In genomic region chr2:220269421-220269820, GRCh38 we compare ENCODE assay signal across 1 cellular context.
TF ChIP-seq lines count a peak whose summit lies in the region.

No MANE protein-coding gene starts in this region.

TF ChIP-seq in GM23338, 12 proteins besides CTCF, POLR2A, EP300 and RAD21 (continued from another document):
- TF ChIP-seq, protein P1, sequence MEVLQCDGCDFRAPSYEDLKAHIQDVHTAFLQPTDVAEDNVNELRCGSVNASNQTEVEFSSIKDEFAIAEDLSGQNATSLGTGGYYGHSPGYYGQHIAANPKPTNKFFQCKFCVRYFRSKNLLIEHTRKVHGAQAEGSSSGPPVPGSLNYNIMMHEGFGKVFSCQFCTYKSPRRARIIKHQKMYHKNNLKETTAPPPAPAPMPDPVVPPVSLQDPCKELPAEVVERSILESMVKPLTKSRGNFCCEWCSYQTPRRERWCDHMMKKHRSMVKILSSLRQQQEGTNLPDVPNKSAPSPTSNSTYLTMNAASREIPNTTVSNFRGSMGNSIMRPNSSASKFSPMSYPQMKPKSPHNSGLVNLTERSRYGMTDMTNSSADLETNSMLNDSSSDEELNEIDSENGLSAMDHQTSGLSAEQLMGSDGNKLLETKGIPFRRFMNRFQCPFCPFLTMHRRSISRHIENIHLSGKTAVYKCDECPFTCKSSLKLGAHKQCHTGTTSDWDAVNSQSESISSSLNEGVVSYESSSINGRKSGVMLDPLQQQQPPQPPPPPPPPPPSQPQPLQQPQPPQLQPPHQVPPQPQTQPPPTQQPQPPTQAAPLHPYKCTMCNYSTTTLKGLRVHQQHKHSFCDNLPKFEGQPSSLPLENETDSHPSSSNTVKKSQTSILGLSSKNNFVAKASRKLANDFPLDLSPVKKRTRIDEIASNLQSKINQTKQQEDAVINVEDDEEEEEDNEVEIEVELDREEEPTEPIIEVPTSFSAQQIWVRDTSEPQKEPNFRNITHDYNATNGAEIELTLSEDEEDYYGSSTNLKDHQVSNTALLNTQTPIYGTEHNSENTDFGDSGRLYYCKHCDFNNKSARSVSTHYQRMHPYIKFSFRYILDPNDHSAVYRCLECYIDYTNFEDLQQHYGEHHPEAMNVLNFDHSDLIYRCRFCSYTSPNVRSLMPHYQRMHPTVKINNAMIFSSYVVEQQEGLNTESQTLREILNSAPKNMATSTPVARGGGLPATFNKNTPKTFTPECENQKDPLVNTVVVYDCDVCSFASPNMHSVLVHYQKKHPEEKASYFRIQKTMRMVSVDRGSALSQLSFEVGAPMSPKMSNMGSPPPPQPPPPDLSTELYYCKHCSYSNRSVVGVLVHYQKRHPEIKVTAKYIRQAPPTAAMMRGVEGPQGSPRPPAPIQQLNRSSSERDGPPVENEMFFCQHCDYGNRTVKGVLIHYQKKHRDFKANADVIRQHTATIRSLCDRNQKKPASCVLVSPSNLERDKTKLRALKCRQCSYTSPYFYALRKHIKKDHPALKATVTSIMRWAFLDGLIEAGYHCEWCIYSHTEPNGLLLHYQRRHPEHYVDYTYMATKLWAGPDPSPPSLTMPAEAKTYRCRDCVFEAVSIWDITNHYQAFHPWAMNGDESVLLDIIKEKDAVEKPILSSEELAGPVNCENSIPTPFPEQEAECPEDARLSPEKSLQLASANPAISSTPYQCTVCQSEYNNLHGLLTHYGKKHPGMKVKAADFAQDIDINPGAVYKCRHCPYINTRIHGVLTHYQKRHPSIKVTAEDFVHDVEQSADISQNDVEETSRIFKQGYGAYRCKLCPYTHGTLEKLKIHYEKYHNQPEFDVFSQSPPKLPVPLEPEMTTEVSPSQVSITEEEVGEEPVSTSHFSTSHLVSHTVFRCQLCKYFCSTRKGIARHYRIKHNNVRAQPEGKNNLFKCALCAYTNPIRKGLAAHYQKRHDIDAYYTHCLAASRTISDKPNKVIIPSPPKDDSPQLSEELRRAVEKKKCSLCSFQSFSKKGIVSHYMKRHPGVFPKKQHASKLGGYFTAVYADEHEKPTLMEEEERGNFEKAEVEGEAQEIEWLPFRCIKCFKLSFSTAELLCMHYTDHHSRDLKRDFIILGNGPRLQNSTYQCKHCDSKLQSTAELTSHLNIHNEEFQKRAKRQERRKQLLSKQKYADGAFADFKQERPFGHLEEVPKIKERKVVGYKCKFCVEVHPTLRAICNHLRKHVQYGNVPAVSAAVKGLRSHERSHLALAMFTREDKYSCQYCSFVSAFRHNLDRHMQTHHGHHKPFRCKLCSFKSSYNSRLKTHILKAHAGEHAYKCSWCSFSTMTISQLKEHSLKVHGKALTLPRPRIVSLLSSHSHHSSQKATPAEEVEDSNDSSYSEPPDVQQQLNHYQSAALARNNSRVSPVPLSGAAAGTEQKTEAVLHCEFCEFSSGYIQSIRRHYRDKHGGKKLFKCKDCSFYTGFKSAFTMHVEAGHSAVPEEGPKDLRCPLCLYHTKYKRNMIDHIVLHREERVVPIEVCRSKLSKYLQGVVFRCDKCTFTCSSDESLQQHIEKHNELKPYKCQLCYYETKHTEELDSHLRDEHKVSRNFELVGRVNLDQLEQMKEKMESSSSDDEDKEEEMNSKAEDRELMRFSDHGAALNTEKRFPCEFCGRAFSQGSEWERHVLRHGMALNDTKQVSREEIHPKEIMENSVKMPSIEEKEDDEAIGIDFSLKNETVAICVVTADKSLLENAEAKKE (CRISPR knock-in tag; IDR thresholded peaks at IDR 0.05) = peak; percentile 30; the same call in 1 of the 2 replicates
- TF ChIP-seq REST (IDR thresholded peaks at IDR 0.05; ENCODE audit: unreplicated experiment) = no peak
- peak; percentile 51 for TF ChIP-seq NANOG (IDR thresholded peaks at IDR 0.05; ENCODE audit: borderline replicate concordance)
- TF ChIP-seq EZH2phosphoT487 (IDR thresholded peaks at IDR 0.05; ENCODE audit: unreplicated experiment) = no peak
- no peak for TF ChIP-seq ZNF331 (CRISPR knock-in tag; IDR thresholded peaks at IDR 0.05; ENCODE audit: low read depth)
TF ChIP-seq in GM23338: peak in this region for 2.
